20 cellular contexts compared by ENCODE assay signal in genomic region chr12:7395950-7396349, GRCh38. TPM values are rescaled to one million over a fixed set of nuclear protein-coding genes. Genes with fewer than 3 reads are reported as not detected.
DNase-seq lines count a peak whose midpoint lies in the region; ATAC-seq, FAIRE-seq and TF ChIP-seq lines count a peak whose summit lies in the region.
"Had no signal": no experiment of that assay in that cellular context is flagged by ENCODE, and none has a peak within 500 bp of the region (broad histone marks: within the 10 kb centered on the region; RNA-seq: fewer than 3 reads in every experiment).

No MANE protein-coding gene starts in this region.

- TF ChIP-seq POLR2A in H54 (IDR thresholded peaks at IDR 0.05; ENCODE audit: low read depth, low read length): no peak

- no peaks in the 10 kb centered on the region for H3K9me3 ChIP-seq in A673 (ENCODE audit: low read depth, low read length, poor library complexity, severe bottlenecking)
- H3K9me3 ChIP-seq: testis had no signal

- POLR2A ChIA-PET in A673 (lab: Charles Lee; ENCODE audit: low non-redundant PET): no interaction called here
- POLR2A ChIA-PET in RWPE1 (lab: Yijun Ruan, JAX; ENCODE audit: low non-redundant PET): no interaction called here

- no peak for ATAC-seq in activated CD4-positive, CD25-positive, alpha-beta regulatory T cell treated with anti-CD3 and anti-CD28 coated beads, Interleukin-2, amount 50 U/mL, for 24 hours
- ATAC-seq in GM21447 (IDR thresholded peaks at IDR 0.05; ENCODE audit: unreplicated experiment): no peak
- ATAC-seq: stimulated activated memory B cell treated with anti-CD40 and anti-IgM and Interleukin-4, amounts not matched to agents 10 μg/mL and 1 μg/mL and 100 μg/mL, for 72 hours had no signal

- TF ChIP-seq CTCF in A673 (conservative IDR thresholded peaks at IDR 0.05; ENCODE audit: low read depth, low read length): no peak
- no peak for TF ChIP-seq CTCF in RWPE1 (conservative IDR thresholded peaks at IDR 0.05; ENCODE audit: low read depth)
- no peak for TF ChIP-seq CTCF in fibroblast of mammary gland (conservative IDR thresholded peaks at IDR 0.05; ENCODE audit: control insufficient read depth, insufficient read depth, low read depth, low read length)

- H3K36me3 ChIP-seq in A673 (ENCODE audit: insufficient read depth, low read length, poor library complexity, severe bottlenecking): no peaks in the 10 kb centered on the region

- H3K27me3 ChIP-seq in A673 (replicated peaks; ENCODE audit: insufficient read depth, low read depth, low read length, poor library complexity): no peaks in the 10 kb centered on the region
- H3K27me3 ChIP-seq: testis had no signal

- no TSS peak for BruUV-seq in A673 (replicated peaks; lab: Mats Ljungman, UMichigan)

- H3K4me3 ChIP-seq in A673 (ENCODE audit: low read depth, low read length, poor library complexity, severe bottlenecking) (no peak overlapping the region), fibroblast of mammary gland (ENCODE audit: control insufficient read depth, low read depth, low read length) (no peak overlapping the region)
- H3K4me3 ChIP-seq: smooth muscle cell, testis had no signal

- intact Hi-C loops in A673 (cut with micrococcal nuclease; ENCODE audit: unreplicated experiment): no loop called here

- DNase-seq in A673 (ENCODE audit: low spot score) (peak; percentile 25), H54 (ENCODE audit: insufficient read length, low spot score) (peak; percentile 4), RWPE1 (ENCODE audit: low spot score) (peak; percentile 11), fibroblast of mammary gland (ENCODE audit: low read depth) (peak; percentile 66), HK-2 (ENCODE audit: unreplicated experiment) (no peak), occipital lobe (lab: John Stamatoyannopoulos, UW) (no peak)
- DNase-seq: CD4-positive, alpha-beta memory T cell; effector memory CD4-positive, alpha-beta T cell; Kasumi-1; naive B cell; NCI-H1436; NCI-H524; testis had no signal

- no peaks in the 10 kb centered on the region for H3K4me1 ChIP-seq in A673 (ENCODE audit: insufficient read depth, low read length, poor library complexity, severe bottlenecking)
- H3K4me1 ChIP-seq: testis had no signal

- no peak overlapping the region for H3K27ac ChIP-seq in A673 (ENCODE audit: low read depth, low read length, poor library complexity, severe bottlenecking)
- no peak overlapping the region for H3K27ac ChIP-seq in RWPE1
- H3K27ac ChIP-seq: testis had no signal

- CTCF ChIA-PET in A673 (lab: Charles Lee): no interaction called here
- CTCF ChIA-PET in RWPE1 (lab: Yijun Ruan, JAX): no interaction called here

- FAIRE-seq in H54 (lab: Jason Lieb, UNC): peak; percentile 78
- FAIRE-seq: TTC549 had no signal

RNA-seq across cellular contexts. Expression of gene CD163L1, which starts 48.0 kb away (rescaled TPM):
- total RNA-seq in A673 (2021) (0.52 and 1.5 TPM in 2 replicates), occipital lobe (1.7 TPM)
- total RNA-seq: activated naive CD4-positive, alpha-beta T cell treated with anti-CD3 and anti-CD28 coated beads, Interleukin-2, amount 50 U/mL, for 72 hours; activated T-helper 1 cell treated with anti-CD3 and anti-CD28 coated beads, Interleukin-12 subunit alpha, Interleukin-12 subunit beta, Interleukin-2, Interleukin-4 antibody, amounts not matched to agents 30 ng/mL and 10 ng/mL and 1 ng/mL, durations not matched to agents 14 hours and 24 hours and 36 hours had no signal

Comparison
In these comparisons a context has a peak if more than half of its experiments do, and no peak if none do; other contexts are left out.
1. DNase-seq: peak in A673 (single experiment), H54 (single experiment), RWPE1 (single experiment) and fibroblast of mammary gland (single experiment); none in HK-2 (single experiment) and occipital lobe (single experiment).